Comparison of ENCODE assay signal across 8 cellular contexts in genomic region chr6:31836036-31836675, GRCh38. TPM values are rescaled to one million over a fixed set of nuclear protein-coding genes. Genes with fewer than 3 reads are reported as not detected.
DNase-seq lines count a peak whose midpoint lies in the region; ATAC-seq and TF ChIP-seq lines count a peak whose summit lies in the region.

No MANE protein-coding gene starts in this region.

- in situ Hi-C loops in astrocyte of the cerebellum (cut with HindIII; ENCODE audit: low sequenced_read_pairs) (no loop called here), GM13977 (cut with MboI; ENCODE audit: low pct_unique_long_range_greater_than_20kb, low sequenced_read_pairs, unreplicated experiment) (no loop called here)

- H3K27me3 ChIP-seq in heart left ventricle (no peaks in the 10 kb centered on the region), lower lobe of right lung (ENCODE audit: low read depth) (no peaks in the 10 kb centered on the region), upper lobe of right lung (no peaks in the 10 kb centered on the region)

- ATAC-seq in heart left ventricle = no peak
- ATAC-seq in left cardiac atrium = no peak
- ATAC-seq in lower lobe of right lung = no peak
- ATAC-seq in upper lobe of right lung = no peak
- ATAC-seq in HG03457 (IDR thresholded peaks at IDR 0.05; ENCODE audit: unreplicated experiment) = no peak

- H3K27ac ChIP-seq in heart left ventricle (peak overlapping the region in 10 of 12 donors; percentile 64 to 99 (median 96)), lower lobe of right lung (peak overlapping the region; percentile 96), upper lobe of right lung (peak overlapping the region; percentile 93)

- peaks cover 4 to 64% (median 46%) of the 10 kb centered on the region in 12 donors for H3K4me1 ChIP-seq in heart left ventricle
- H3K4me1 ChIP-seq in lower lobe of right lung = peaks cover 65% of the 10 kb centered on the region
- peaks cover 43% of the 10 kb centered on the region for H3K4me1 ChIP-seq in upper lobe of right lung

- 12 to 48% (median 26%) methylated on average over 16 of the region's 16 CpGs for WGBS in heart left ventricle, 4 donors

- TF ChIP-seq POLR2A in heart left ventricle (IDR thresholded peaks at IDR 0.05) = no peak

- intact Hi-C loops in heart left ventricle (cut with DNase I) (loop anchor here in 4 of 10 donors (2.0 to 10.0 kb wide), 5 partner anchors 27 to 291 kb away; partner anchors contain the start of genes ATP6V1G2 (in 1 of the 4), CLIC1 (in 1 of the 4), DDX39B (in 1 of the 4) and EHMT2 (in 1 of the 4)), left cardiac atrium (cut with DNase I) (loop anchor here (10.0 kb wide), 2 partner anchors 101 to 151 kb away; partner anchors contain the start of genes CLIC1 (in 1 of the 2) and LY6G5C (in 1 of the 2)), lower lobe of right lung (cut with DNase I) (loop anchor here (10.0 kb wide), 1 partner anchor 101 kb away; the partner anchor contains the start of gene CLIC1), upper lobe of right lung (cut with DNase I) (loop anchor here (10.0 kb wide), 1 partner anchor 141 kb away; no protein-coding TSS in a partner anchor)

- peak overlapping the region in 11 of 12 donors; percentile 56 to 97 (median 84) for H3K4me3 ChIP-seq in heart left ventricle
- peak overlapping the region; percentile 78 for H3K4me3 ChIP-seq in astrocyte of the cerebellum (ENCODE audit: low read depth, low read length)
- H3K4me3 ChIP-seq in lower lobe of right lung = peak overlapping the region; percentile 78
- H3K4me3 ChIP-seq in upper lobe of right lung = peak overlapping the region; percentile 86

- DNase-seq in heart left ventricle (no peak), left cardiac atrium (no peak), astrocyte of the cerebellum (ENCODE audit: low read depth) (no peak), lower lobe of right lung (no peak), upper lobe of right lung (no peak), GM13977 (ENCODE audit: low spot score) (no peak), foreskin melanocyte (no peak)

- no peak for TF ChIP-seq CTCF in heart left ventricle (IDR thresholded peaks at IDR 0.05)
- TF ChIP-seq CTCF in astrocyte of the cerebellum (IDR thresholded peaks at IDR 0.05; ENCODE audit: low read depth, low read length, missing control alignments) = no peak
- TF ChIP-seq CTCF in lower lobe of right lung (IDR thresholded peaks at IDR 0.05) = no peak
- TF ChIP-seq CTCF in upper lobe of right lung (IDR thresholded peaks at IDR 0.05) = no peak
- no peak for TF ChIP-seq CTCF in GM13977 (IDR thresholded peaks at IDR 0.05; ENCODE audit: extremely low read depth, insufficient read depth, missing control alignments)

- H3K36me3 ChIP-seq in heart left ventricle = peaks cover 0 to 53% (median 44%) of the 10 kb centered on the region in 9 donors
- peaks cover 46% of the 10 kb centered on the region for H3K36me3 ChIP-seq in lower lobe of right lung
- peaks cover 43% of the 10 kb centered on the region for H3K36me3 ChIP-seq in upper lobe of right lung

- no peaks in the 10 kb centered on the region for H3K9me3 ChIP-seq in heart left ventricle
- no peaks in the 10 kb centered on the region for H3K9me3 ChIP-seq in lower lobe of right lung
- H3K9me3 ChIP-seq in upper lobe of right lung = no peaks in the 10 kb centered on the region

RNA-seq across cellular contexts. Expression of gene HSPA1B, which starts 8.6 kb away (rescaled TPM):
- 100 to 1,000 TPM; 120 to 306 (median 146) TPM for total RNA-seq in heart left ventricle
- 100 to 1,000 TPM in 1 of 2 donors, 10 to 100 TPM in 1; 35.2 to 149 TPM for polyA plus RNA-seq in heart left ventricle
- 100 to 1,000 TPM; 142 to 192 TPM for total RNA-seq in left cardiac atrium
- total RNA-seq in lower lobe of right lung = 122 TPM
- total RNA-seq in upper lobe of right lung = 112 TPM

RNA-seq across cellular contexts. Expression of gene HSPA1A, which starts 20.8 kb away (rescaled TPM):
- total RNA-seq in heart left ventricle (100 to 1,000 TPM; 169 to 412 (median 197) TPM), left cardiac atrium (100 to 1,000 TPM; 197 to 288 TPM), lower lobe of right lung (230 TPM), upper lobe of right lung (150 TPM)
- 100 to 1,000 TPM; 157 to 179 TPM for polyA plus RNA-seq in heart left ventricle

RNA-seq across cellular contexts. Expression of gene HSPA1L, which starts 21.1 kb away (rescaled TPM):
- total RNA-seq in heart left ventricle = 1 to 10 TPM; 1.3 to 3.6 (median 1.8) TPM
- polyA plus RNA-seq in heart left ventricle = 1 to 10 TPM in 1 of 2 donors, under 1 TPM in 1; 0.95 to 1.9 TPM
- total RNA-seq in left cardiac atrium = 1 to 10 TPM; 1.1 to 2.6 TPM
- total RNA-seq in lower lobe of right lung = 2.5 TPM
- 2.0 TPM for total RNA-seq in upper lobe of right lung

RNA-seq across cellular contexts. Expression of gene NEU1, which starts 26.5 kb away (rescaled TPM):
- total RNA-seq in heart left ventricle = 10 to 100 TPM; 18.7 to 39.5 (median 27.6) TPM
- 10 to 100 TPM; 19.1 to 63.1 TPM for polyA plus RNA-seq in heart left ventricle
- total RNA-seq in left cardiac atrium = 10 to 100 TPM; 26.8 to 31.8 TPM
- total RNA-seq in lower lobe of right lung = 70.5 TPM
- total RNA-seq in upper lobe of right lung = 81.0 TPM

RNA-seq across cellular contexts. Expression of gene LSM2, which starts 29.4 kb away (rescaled TPM):
- total RNA-seq in heart left ventricle = 10 to 100 TPM; 22.9 to 37.4 (median 25.9) TPM
- polyA plus RNA-seq in heart left ventricle = 10 to 100 TPM; 27.5 to 64.7 TPM
- 10 to 100 TPM; 24.3 to 29.4 TPM for total RNA-seq in left cardiac atrium
- 30.5 TPM for total RNA-seq in lower lobe of right lung
- 30.8 TPM for total RNA-seq in upper lobe of right lung
